In the genomic region with DNA sequence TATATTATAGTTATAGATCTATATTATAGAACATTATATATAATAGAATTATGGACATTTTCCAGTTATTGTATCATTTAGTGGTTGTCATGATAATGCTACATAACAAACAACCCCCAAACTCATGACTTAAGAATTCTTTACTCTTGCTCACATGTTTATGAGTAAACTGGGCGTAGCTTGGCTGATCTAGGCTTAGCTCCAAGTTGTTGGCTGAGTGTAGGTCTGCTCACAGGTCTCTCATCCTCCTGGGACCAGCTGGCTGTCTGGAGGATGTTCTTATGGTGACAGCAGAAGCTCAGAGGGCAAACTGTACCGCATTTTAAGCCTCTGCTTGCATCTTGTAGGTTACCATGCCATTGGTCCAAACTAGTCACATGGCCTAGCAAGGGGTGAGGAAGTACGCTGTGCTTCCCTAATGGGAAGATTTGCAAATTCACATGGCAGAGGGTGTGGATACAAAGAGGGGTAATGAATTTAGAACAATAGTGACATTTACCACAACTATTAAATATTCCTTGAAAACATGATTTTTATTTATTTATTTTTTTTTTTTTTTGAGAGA, we compare ENCODE assay signal across 15 cellular contexts. TPM values are rescaled to one million over a fixed set of nuclear protein-coding genes. Genes with fewer than 3 reads are reported as not detected.
DNase-seq lines count a peak whose midpoint lies in the region; ATAC-seq and TF ChIP-seq lines count a peak whose summit lies in the region.
"Had no signal": no experiment of that assay in that cellular context is flagged by ENCODE, and none has a peak within 500 bp of the region (broad histone marks: within the 10 kb centered on the region; RNA-seq: fewer than 3 reads in every experiment).

No MANE protein-coding gene starts in this region.

- H3K27ac ChIP-seq in DOHH2 (ENCODE audit: low read depth, low read length): no peak overlapping the region
- H3K27ac ChIP-seq in foreskin keratinocyte: no peak overlapping the region

- H3K9me3 ChIP-seq in DOHH2 (ENCODE audit: control insufficient read depth, insufficient read depth, low read length): no peaks in the 10 kb centered on the region
- H3K9me3 ChIP-seq in T-helper 17 cell (ENCODE audit: control insufficient read depth, low read length, poor library complexity, severe bottlenecking): no peaks in the 10 kb centered on the region
- H3K9me3 ChIP-seq in BE2C: no peaks in the 10 kb centered on the region

- H3K27ac Mint-ChIP-seq in T-helper 17 cell: peak overlapping the region; percentile 4
- no peak overlapping the region for H3K27ac Mint-ChIP-seq in activated T-cell treated with anti-CD3 and anti-CD28 coated beads, Interleukin-2, amount 50 U/mL, for 24 hours

- peaks cover 3% of the 10 kb centered on the region; the same call in 1 of the 2 replicates for H3K27me3 ChIP-seq in DOHH2 (ENCODE audit: control insufficient read depth, low read length)
- peaks cover 12% of the 10 kb centered on the region for H3K27me3 ChIP-seq in foreskin keratinocyte
- peaks cover 5% of the 10 kb centered on the region; the same call in 1 of the 2 replicates for H3K27me3 ChIP-seq in BE2C

- H3K4me1 ChIP-seq in DOHH2 (ENCODE audit: control insufficient read depth, low read length): peaks cover 3% of the 10 kb centered on the region; the same call in 1 of the 2 replicates
- no peaks in the 10 kb centered on the region for H3K4me1 ChIP-seq in foreskin keratinocyte
- H3K4me1 ChIP-seq in BE2C: no peaks in the 10 kb centered on the region

- no peak overlapping the region for H3K4me3 Mint-ChIP-seq in T-helper 17 cell
- no peak overlapping the region for H3K4me3 Mint-ChIP-seq in activated T-cell treated with anti-CD3 and anti-CD28 coated beads, Interleukin-2, amount 50 U/mL, for 24 hours

- ATAC-seq in T-helper 17 cell (no peak), foreskin keratinocyte (peak; percentile 85)
- ATAC-seq: right cardiac atrium had no signal

- peaks cover 16% of the 10 kb centered on the region for H3K4me1 Mint-ChIP-seq in T-helper 17 cell
- peaks cover 3% of the 10 kb centered on the region for H3K4me1 Mint-ChIP-seq in activated T-cell treated with anti-CD3 and anti-CD28 coated beads, Interleukin-2, amount 50 U/mL, for 24 hours (ENCODE audit: low read depth)

- TF ChIP-seq CTCF in DOHH2 (IDR thresholded peaks at IDR 0.05; ENCODE audit: low read depth, low read length, poor library complexity, severe bottlenecking): no peak
- TF ChIP-seq CTCF in foreskin keratinocyte (conservative IDR thresholded peaks at IDR 0.05): no peak
- no peak for TF ChIP-seq CTCF in BE2C (IDR thresholded peaks at IDR 0.05; ENCODE audit: low read depth, low read length)

- H3K36me3 ChIP-seq in DOHH2 (ENCODE audit: control insufficient read depth, low read length): no peaks in the 10 kb centered on the region
- no peaks in the 10 kb centered on the region for H3K36me3 ChIP-seq in BE2C

- peaks cover 51% of the 10 kb centered on the region for H3K27me3 Mint-ChIP-seq in T-helper 17 cell
- peaks cover 31% of the 10 kb centered on the region for H3K27me3 Mint-ChIP-seq in activated T-cell treated with anti-CD3 and anti-CD28 coated beads, Interleukin-2, amount 50 U/mL, for 24 hours

- H3K4me3 ChIP-seq in DOHH2 (ENCODE audit: low read length) (no peak overlapping the region), BE2C (ENCODE audit: low read depth, low read length) (no peak overlapping the region)
- H3K4me3 ChIP-seq in Jurkat, Clone E6-1 (ENCODE audit: low read length): no peak overlapping the region

- no peaks in the 10 kb centered on the region for H3K79me2 ChIP-seq in DOHH2 (ENCODE audit: control insufficient read depth, low read length)

- no peaks in the 10 kb centered on the region for H3F3A ChIP-seq in DOHH2 (ENCODE audit: control insufficient read depth, insufficient read depth)

- DNase-seq in Jurkat, Clone E6-1 (ENCODE audit: low read depth, low spot score): peak; percentile 60
- DNase-seq in T-helper 17 cell (no peak), foreskin keratinocyte (peak; percentile 48 to 55), mesenteric fat pad (ENCODE audit: low spot score) (no peak), BE2C (no peak), activated gamma-delta T cell (lab: John Stamatoyannopoulos, UW) (no peak)
- DNase-seq in activated T-cell treated with anti-CD3 and anti-CD28 coated beads, Interleukin-2, amount 50 U/mL, for 24 hours: no peak
- DNase-seq: activated CD4-positive, alpha-beta T cell treated with anti-CD3 and anti-CD28 coated beads, Interleukin-2, amount 50 U/mL, for 1 hour; central memory CD4-positive, alpha-beta T cell; COR-L47; NCI-H1417 treated with DMSO at 0.1 percent for 48 hours; NCI-H748 treated with DMSO at 0.1 percent for 48 hours; right cardiac atrium had no signal

- no peaks in the 10 kb centered on the region for H3K9me3 Mint-ChIP-seq in activated T-cell treated with anti-CD3 and anti-CD28 coated beads, Interleukin-2, amount 50 U/mL, for 24 hours

- peak overlapping the region; percentile 9; the same call in 1 of the 2 replicates for H3K4me2 ChIP-seq in DOHH2 (ENCODE audit: low read length)

- peaks cover 2% of the 10 kb centered on the region for H3K36me3 Mint-ChIP-seq in T-helper 17 cell (ENCODE audit: low read depth)
- no peaks in the 10 kb centered on the region for H3K36me3 Mint-ChIP-seq in activated T-cell treated with anti-CD3 and anti-CD28 coated beads, Interleukin-2, amount 50 U/mL, for 24 hours (ENCODE audit: low read depth)

- H3K9me2 ChIP-seq in DOHH2 (replicated peaks; ENCODE audit: control insufficient read depth, low read length): no peaks in the 10 kb centered on the region

- no peaks in the 10 kb centered on the region for H4K20me1 ChIP-seq in DOHH2 (ENCODE audit: control insufficient read depth, insufficient read depth, low read depth, low read length)

RNA-seq across cellular contexts. Expression of gene ARHGAP40, which starts 34.2 kb away (rescaled TPM):
- not detected for polyA plus RNA-seq in Jurkat, Clone E6-1 (2012; ENCODE audit: insufficient read depth, insufficient read length)
- total RNA-seq in T-helper 17 cell: not detected
- 0.07 TPM in 2 replicates for total RNA-seq in foreskin keratinocyte
- polyA plus RNA-seq in foreskin keratinocyte: 0.06 and 0.10 TPM in 2 replicates
- not detected for total RNA-seq in mesenteric fat pad
- polyA plus RNA-seq in BE2C (2012; ENCODE audit: insufficient read depth, insufficient read length, low read depth): 0.46 TPM
- total RNA-seq: right cardiac atrium had no signal
- polyA plus RNA-seq: right cardiac atrium had no signal

RNA-seq across cellular contexts. Expression of gene ADIG, which starts 54.8 kb away (rescaled TPM):
- not detected for polyA plus RNA-seq in Jurkat, Clone E6-1 (2012; ENCODE audit: insufficient read depth, insufficient read length)
- total RNA-seq in T-helper 17 cell: not detected
- total RNA-seq in foreskin keratinocyte: not detected in 2 replicates
- polyA plus RNA-seq in foreskin keratinocyte: not detected in 2 replicates
- total RNA-seq in mesenteric fat pad: not detected
- polyA plus RNA-seq in BE2C (2012; ENCODE audit: insufficient read depth, insufficient read length, low read depth): not detected
- total RNA-seq: epithelial cell of proximal tubule, right cardiac atrium had no signal
- polyA plus RNA-seq: right cardiac atrium had no signal

Comparison
In these comparisons a context has a peak if more than half of its experiments do, and no peak if none do; other contexts are left out.
1. DNase-seq: peak in Jurkat, Clone E6-1 (single experiment) and foreskin keratinocyte (2 of 2); none in T-helper 17 cell (0 of 3), activated T-cell treated with anti-CD3 and anti-CD28 coated beads, Interleukin-2, amount 50 U/mL, for 24 hours (single experiment), mesenteric fat pad (single experiment), BE2C (single experiment) and activated gamma-delta T cell (single experiment).